Comparison of ENCODE assay signal across 1 cellular context in genomic region chr6:159017757-159018559, GRCh38.
TF ChIP-seq lines count a peak whose summit lies in the region.

No MANE protein-coding gene starts in this region.

TF ChIP-seq in GM23338, 12 proteins besides CTCF, POLR2A, EP300 and RAD21:
- TF ChIP-seq ZNF462 (CRISPR knock-in tag; IDR thresholded peaks at IDR 0.05): no peak
- no peak for TF ChIP-seq ZNF331 (CRISPR knock-in tag; IDR thresholded peaks at IDR 0.05; ENCODE audit: low read depth)
- no peak for TF ChIP-seq JUNB (IDR thresholded peaks at IDR 0.05; ENCODE audit: unreplicated experiment)
- no peak for TF ChIP-seq STAT1 (IDR thresholded peaks at IDR 0.05; ENCODE audit: unreplicated experiment)
- no peak for TF ChIP-seq NANOG (IDR thresholded peaks at IDR 0.05; ENCODE audit: borderline replicate concordance)
- no peak for TF ChIP-seq EZH2 (IDR thresholded peaks at IDR 0.05; ENCODE audit: low read depth, unreplicated experiment)
- TF ChIP-seq REST (IDR thresholded peaks at IDR 0.05; ENCODE audit: unreplicated experiment): no peak
